8 cellular contexts compared by ENCODE assay signal in genomic region chr7:99504603-99505323, GRCh38. TPM values are rescaled to one million over a fixed set of nuclear protein-coding genes. Genes with fewer than 3 reads are reported as not detected.
DNase-seq lines count a peak whose midpoint lies in the region; ATAC-seq and TF ChIP-seq lines count a peak whose summit lies in the region.

ZKSCAN5 (plus strand) TSS chr7:99504662; CDS start chr7:99506045, 1,383 bp downstream.

- H3K4me1 Mint-ChIP-seq in IgD-negative memory B cell = peaks cover 21 to 29% (median 25%) of the 10 kb centered on the region in 3 donors

- ATAC-seq in GM21529 (IDR thresholded peaks at IDR 0.05; ENCODE audit: unreplicated experiment) = peak; percentile 78

- peaks cover 2% of the 10 kb centered on the region for H3K27me3 Mint-ChIP-seq in IgD-negative memory B cell

- no peaks in the 10 kb centered on the region for H3K9me3 Mint-ChIP-seq in IgD-negative memory B cell

- peak within 1 kb of the TSS; percentile 93 to 100 (median 98) for H3K27ac Mint-ChIP-seq in IgD-negative memory B cell

- peak within 1 kb of the TSS; percentile 95 to 100 (median 100) for H3K4me3 Mint-ChIP-seq in IgD-negative memory B cell

- H3K36me3 Mint-ChIP-seq in IgD-negative memory B cell = peaks cover 5% of the 10 kb centered on the region

- DNase-seq in DMS114 treated with DMSO at 0.1 percent for 48 hours (lab: John Stamatoyannopoulos, UW; ENCODE audit: unreplicated experiment) = peak; percentile 93
- DNase-seq in OCI-M1 (lab: John Stamatoyannopoulos, UW) = peak; percentile 99
- peak; percentile 99 for DNase-seq in activated T-cell treated with anti-CD3 and anti-CD28 coated beads for 4 hours
- DNase-seq in epithelial cell of proximal tubule (ENCODE audit: low read depth) = peak; percentile 74
- peak; percentile 98 for DNase-seq in mucosa of gallbladder (ENCODE audit: low spot score)
- peak; percentile 95 for DNase-seq in stimulated activated CD8-positive, alpha-beta memory T cell treated with anti-CD3 and anti-CD28 coated beads, Interleukin-4, amount 100 ng/mL, for 24 hours (ENCODE audit: low read depth)

- TF ChIP-seq CTCF in epithelial cell of proximal tubule (conservative IDR thresholded peaks at IDR 0.05; ENCODE audit: low read depth, low read length) = no peak

- peak within 1 kb of the TSS; percentile 77 for H3K4me3 ChIP-seq in epithelial cell of proximal tubule (ENCODE audit: low read depth, low read length)

RNA-seq across cellular contexts. Expression of gene ZKSCAN5, which starts in this region (rescaled TPM):
- 5.4 TPM for polyA plus RNA-seq in IgD-negative memory B cell
- total RNA-seq in epithelial cell of proximal tubule (7.7 and 8.2 TPM in 2 replicates), mucosa of gallbladder (8.0 TPM)

Comparison
In these comparisons a context has a peak if more than half of its experiments do, and no peak if none do; other contexts are left out.
1. Peak in every context shown above with its lines: DNase-seq, ATAC-seq and H3K4me3 ChIP-seq.